In the genomic region with DNA sequence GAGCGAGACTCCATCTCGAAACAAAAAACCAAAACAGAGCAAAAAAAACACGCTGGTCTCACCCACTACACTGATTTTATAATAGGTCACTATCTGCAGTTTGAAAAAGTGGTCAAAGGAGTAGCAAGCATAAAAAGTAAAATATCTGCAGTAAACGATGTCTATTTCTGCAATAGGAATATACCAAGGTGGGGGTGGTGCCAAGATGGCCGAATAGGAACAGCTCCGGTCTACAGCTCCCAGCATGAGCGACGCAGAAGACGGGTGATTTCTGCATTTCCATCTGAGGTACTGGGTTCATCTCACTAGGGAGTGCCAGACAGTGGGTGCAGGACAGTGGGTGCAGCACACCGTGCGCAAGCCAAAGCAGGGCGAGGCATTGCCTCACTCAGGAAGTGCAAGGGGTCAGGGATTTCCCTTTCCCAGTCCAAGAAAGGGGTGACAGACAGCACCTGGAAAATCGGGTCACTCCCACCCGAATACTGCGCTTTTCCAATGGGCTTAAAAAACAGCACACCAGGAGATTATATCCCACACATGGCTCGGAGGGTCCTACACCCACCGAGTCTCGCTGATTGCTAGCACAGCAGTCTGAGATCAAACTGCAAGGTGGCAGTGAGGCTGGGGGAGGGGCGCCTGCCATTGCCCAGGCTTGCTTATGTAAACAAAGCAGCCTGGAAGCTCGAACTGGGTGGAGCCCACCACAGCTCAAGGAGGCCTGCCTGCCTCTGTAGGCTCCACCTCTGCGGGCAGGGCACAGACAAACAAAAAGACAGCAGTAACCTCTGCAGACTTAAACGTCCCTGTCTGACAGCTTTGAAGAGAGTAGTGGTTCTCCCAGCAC, we compare ENCODE assay signal across 6 cellular contexts. TPM values are rescaled to one million over a fixed set of nuclear protein-coding genes. Genes with fewer than 3 reads are reported as not detected.
DNase-seq lines count a peak whose midpoint lies in the region; ATAC-seq, FAIRE-seq and TF ChIP-seq lines count a peak whose summit lies in the region.
"Not testable (repeated sequence)": the region's sequence is repeated elsewhere in the genome, so short reads cannot be mapped to it uniquely, and the experiment has no call there.

No MANE protein-coding gene starts in this region.

- CTCF ChIA-PET in RWPE1 (lab: Yijun Ruan, JAX): not testable (repeated sequence)

- not testable (repeated sequence) for FAIRE-seq in bronchial epithelial cell (lab: Jason Lieb, UNC)

- peaks cover 5 to 20% (median 15%) of the 10 kb centered on the region in 7 donors for H3K9me3 Mint-ChIP-seq in CD14-positive monocyte
- not testable (repeated sequence) for H3K9me3 Mint-ChIP-seq in naive B cell

- POLR2A ChIA-PET in RWPE1 (lab: Yijun Ruan, JAX; ENCODE audit: low non-redundant PET): not testable (repeated sequence)

- not testable (repeated sequence) for H3K4me3 Mint-ChIP-seq in CD14-positive monocyte, naive B cell

- H3K4me1 Mint-ChIP-seq in CD14-positive monocyte, naive B cell: not testable (repeated sequence)

- H3K36me3 ChIP-seq in bronchial epithelial cell (ENCODE audit: control insufficient read depth, insufficient read depth, low read length): not testable (repeated sequence)

- DNase-seq in CD14-positive monocyte (ENCODE audit: low spot score); RWPE1 (ENCODE audit: low spot score); naive B cell: not testable (repeated sequence)
- DNase-seq in DMS53 treated with DMSO at 0.1 percent for 48 hours (lab: John Stamatoyannopoulos, UW; ENCODE audit: unreplicated experiment) (peak; percentile 16), LoVo (ENCODE audit: low spot score) (peak; percentile 41), bronchial epithelial cell (ENCODE audit: low read depth) (peak; percentile 18)

- not testable (repeated sequence) for ATAC-seq in naive B cell (ENCODE audit: low read depth in 2 of 2)

- not testable (repeated sequence) for H3K4me3 ChIP-seq in bronchial epithelial cell (ENCODE audit: low read depth, low read length)

- H3K36me3 Mint-ChIP-seq in CD14-positive monocyte (peaks cover 46 to 62% of the 10 kb centered on the region in 2 donors), naive B cell (peaks cover 0 to 24% of the 10 kb centered on the region in 2 donors)

- TF ChIP-seq CTCF in CD14-positive monocyte (IDR thresholded peaks at IDR 0.05); RWPE1 (conservative IDR thresholded peaks at IDR 0.05; ENCODE audit: low read depth); bronchial epithelial cell (IDR thresholded peaks at IDR 0.05; ENCODE audit: insufficient read depth, low read length, severe bottlenecking): not testable (repeated sequence)

- peak overlapping the region; percentile 18; the same call in 1 of the 2 replicates for H3K27ac ChIP-seq in RWPE1

- not testable (repeated sequence) for H3K27me3 Mint-ChIP-seq in CD14-positive monocyte (ENCODE audit: low read depth in 3 of 3); naive B cell

- intact Hi-C loops in CD14-positive monocyte (cut with micrococcal nuclease): not testable (repeated sequence)

- H3K27me3 ChIP-seq in bronchial epithelial cell (ENCODE audit: control insufficient read depth, insufficient read depth, low read length): not testable (repeated sequence)

- H3K27ac Mint-ChIP-seq in CD14-positive monocyte (peak overlapping the region in 4 of 7 donors; percentile 42 to 77 (median 48)), naive B cell (peak overlapping the region in 4 of 6 donors; percentile 11 to 85 (median 47))

RNA-seq across cellular contexts. Expression of a gene that starts 52.3 kb away (rescaled TPM):
- polyA plus RNA-seq in CD14-positive monocyte: 10 to 100 TPM; 22.1 to 26.9 TPM
- total RNA-seq in bronchial epithelial cell: 13.2 and 23.0 TPM in 2 replicates
- polyA plus RNA-seq in naive B cell (ENCODE audit: low read depth in 6 of 6): 10 to 100 TPM in 5 of 6 donors, 1 to 10 TPM in 1; 5.9 to 45.2 (median 34.2) TPM
